ENCODE assay signal across 21 cellular contexts in genomic region chr5:2502970-2503594, GRCh38.
"Had no signal": no experiment of that assay in that cellular context is flagged by ENCODE, and none has a peak within 500 bp of the region (broad histone marks: within the 10 kb centered on the region; RNA-seq: fewer than 3 reads in every experiment).

No MANE protein-coding gene starts in this region.

- DNase-seq: Karpas-422; KG1; MG63; NCI-H1092 treated with DMSO at 0.1 percent for 48 hours; NCI-H1436; NCI-H187; NCI-H2029; NCI-H2081 treated with DMSO at 0.1 percent for 48 hours; NCI-H2171; NCI-H226; NCI-H446; NCI-H510A; NCI-H524 treated with DMSO at 0.1 percent for 48 hours; NCI-H69; NCI-H774; NK-92 treated with Interleukin-12 subunit alpha and Interleukin-12 subunit beta, amount 100 ng/mL, for 24 hours; OCI-M1; PC-9; SHP77; SK-N-SH; SW 1271 had no signal
